8 cellular contexts compared by ENCODE assay signal in genomic region chr6:50816115-50816675, GRCh38. TPM values are rescaled to one million over a fixed set of nuclear protein-coding genes. Genes with fewer than 3 reads are reported as not detected.
DNase-seq lines count a peak whose midpoint lies in the region; ATAC-seq, FAIRE-seq and TF ChIP-seq lines count a peak whose summit lies in the region.

No MANE protein-coding gene starts in this region.

- H3K9me3 Mint-ChIP-seq in activated T-helper 17 cell treated with anti-CD3 and anti-CD28 coated beads, Interleukin-2, amount 50 U/mL, for 72 hours, result no peaks in the 10 kb centered on the region
- no peaks in the 10 kb centered on the region for H3K9me3 Mint-ChIP-seq in type B pancreatic cell

- H3K4me3 ChIP-seq in HUES6 (ENCODE audit: low read depth, low read length), result peak overlapping the region; percentile 51
- peak overlapping the region; percentile 92 for H3K4me3 ChIP-seq in PC-3 (ENCODE audit: low read length)

- peak overlapping the region; percentile 93 for H3K4me2 ChIP-seq in PC-3 (ENCODE audit: low read length)

- H3K4me1 ChIP-seq in HUES6 (ENCODE audit: control insufficient read depth, insufficient read depth, low read length) (peaks cover 12% of the 10 kb centered on the region; the same call in 1 of the 2 replicates), PC-3 (ENCODE audit: insufficient read depth, low read length) (peaks cover 8% of the 10 kb centered on the region; the same call in 1 of the 2 replicates)

- peak; percentile 72 for ATAC-seq in GM21528 (IDR thresholded peaks at IDR 0.05; ENCODE audit: low FRiP score, unreplicated experiment)
- ATAC-seq in PC-3, result peak; percentile 87
- no peak for ATAC-seq in activated T-helper 17 cell treated with anti-CD3 and anti-CD28 coated beads, Interleukin-2, amount 50 U/mL, for 72 hours (replicated peaks)

- H3K4me3 Mint-ChIP-seq in activated T-helper 17 cell treated with anti-CD3 and anti-CD28 coated beads, Interleukin-2, amount 50 U/mL, for 72 hours, result peak overlapping the region; percentile 64
- H3K4me3 Mint-ChIP-seq in type B pancreatic cell, result peak overlapping the region; percentile 92

- H3K79me2 ChIP-seq in PC-3 (ENCODE audit: low read length), result no peaks in the 10 kb centered on the region

- H2AFZ ChIP-seq in PC-3 (ENCODE audit: low read length), result peak overlapping the region; percentile 100

- BruUV-seq in PC-3 (replicated peaks; lab: Mats Ljungman, UMichigan), result no TSS peak

- H3F3A ChIP-seq in PC-3 (ENCODE audit: low read length, unreplicated experiment), result no peaks in the 10 kb centered on the region

- no peaks in the 10 kb centered on the region for H3K9me2 ChIP-seq in PC-3 (replicated peaks; ENCODE audit: low read length)

- peak; percentile 91 for FAIRE-seq in frontal cortex (lab: Jason Lieb, UNC)

- CTCF ChIA-PET in PC-3 (lab: Charles Lee), result no interaction called here

- DNase-seq in EH (ENCODE audit: low read depth), result peak; percentile 60
- peak; percentile 91 for DNase-seq in PC-3
- DNase-seq in frontal cortex (ENCODE audit: low spot score in 2 of 2), result peak; percentile 60 to 68
- DNase-seq in occipital lobe (lab: John Stamatoyannopoulos, UW), result peak; percentile 32
- no peak for DNase-seq in type B pancreatic cell (ENCODE audit: extremely low spot score, unreplicated experiment)

- H3K9me3 ChIP-seq in HUES6 (ENCODE audit: control insufficient read depth, insufficient read depth, low read depth, low read length), result 0 out of 2 replicates have a peak, but pooled peaks cover 2% of the 10 kb centered on the region
- no peaks in the 10 kb centered on the region for H3K9me3 ChIP-seq in PC-3 (ENCODE audit: low read length)

- POLR2A ChIA-PET in PC-3 (lab: Charles Lee; ENCODE audit: unreplicated experiment), result no interaction called here

- no peaks in the 10 kb centered on the region for H3K4me1 Mint-ChIP-seq in activated T-helper 17 cell treated with anti-CD3 and anti-CD28 coated beads, Interleukin-2, amount 50 U/mL, for 72 hours
- peaks cover 4% of the 10 kb centered on the region for H3K4me1 Mint-ChIP-seq in type B pancreatic cell (ENCODE audit: unreplicated experiment)

- H3K27me3 ChIP-seq in HUES6 (ENCODE audit: control insufficient read depth, insufficient read depth, low read length), result peaks cover 81% of the 10 kb centered on the region
- H3K27me3 ChIP-seq in PC-3 (ENCODE audit: low read length), result peaks cover 18% of the 10 kb centered on the region

- H3K36me3 ChIP-seq in HUES6 (ENCODE audit: control insufficient read depth, insufficient read depth, low read length), result no peaks in the 10 kb centered on the region
- no peaks in the 10 kb centered on the region for H3K36me3 ChIP-seq in PC-3 (ENCODE audit: low read depth, low read length)

- TF ChIP-seq CTCF in PC-3 (conservative IDR thresholded peaks at IDR 0.05; ENCODE audit: low read depth, low read length) (peak; percentile 77), type B pancreatic cell (conservative IDR thresholded peaks at IDR 0.05) (peak; percentile 91)

- no peak overlapping the region for H3K9ac ChIP-seq in HUES6 (ENCODE audit: low read length)
- peak overlapping the region; percentile 54 for H3K9ac ChIP-seq in PC-3 (ENCODE audit: low read length)

- peaks cover 48% of the 10 kb centered on the region for H3K27me3 Mint-ChIP-seq in activated T-helper 17 cell treated with anti-CD3 and anti-CD28 coated beads, Interleukin-2, amount 50 U/mL, for 72 hours
- H3K27me3 Mint-ChIP-seq in type B pancreatic cell, result peaks cover 79% of the 10 kb centered on the region

- no peaks in the 10 kb centered on the region for H3K36me3 Mint-ChIP-seq in activated T-helper 17 cell treated with anti-CD3 and anti-CD28 coated beads, Interleukin-2, amount 50 U/mL, for 72 hours (ENCODE audit: low read depth)
- H3K36me3 Mint-ChIP-seq in type B pancreatic cell, result peaks cover 2% of the 10 kb centered on the region

- no peak overlapping the region for H3K27ac ChIP-seq in HUES6 (ENCODE audit: low read depth, low read length)
- no peak overlapping the region for H3K27ac ChIP-seq in PC-3 (ENCODE audit: low read length)

- no peak overlapping the region for H3K27ac Mint-ChIP-seq in activated T-helper 17 cell treated with anti-CD3 and anti-CD28 coated beads, Interleukin-2, amount 50 U/mL, for 72 hours
- H3K27ac Mint-ChIP-seq in type B pancreatic cell, result peak overlapping the region; percentile 80

- intact Hi-C loops in PC-3 (cut with micrococcal nuclease), result loop anchor here (1.0 to 10.0 kb wide), 5 partner anchors 211 to 1146 kb away; no protein-coding TSS in a partner anchor

- no peaks in the 10 kb centered on the region for H4K20me1 ChIP-seq in PC-3 (ENCODE audit: low read length)

RNA-seq across cellular contexts. Expression of gene TFAP2B, which starts 2.5 kb away (rescaled TPM):
- total RNA-seq in PC-3 (2014; rRNA removed), result not detected in 2 replicates
- total RNA-seq in activated T-helper 17 cell treated with anti-CD3 and anti-CD28 coated beads, Interleukin-2, amount 50 U/mL, for 72 hours, result not detected
- not detected for total RNA-seq in frontal cortex
- total RNA-seq in occipital lobe, result not detected
- total RNA-seq in type B pancreatic cell (ENCODE audit: low replicate concordance), result 11.6 and 75.5 TPM in 2 replicates

Comparison
In these comparisons a context has a peak if more than half of its experiments do, and no peak if none do; other contexts are left out.
1. RNA of gene TFAP2B, which starts 2.5 kb away (total RNA-seq): 11.6 to 75.5 TPM in type B pancreatic cell; not detected in PC-3, not detected in activated T-helper 17 cell treated with anti-CD3 and anti-CD28 coated beads, Interleukin-2, amount 50 U/mL, for 72 hours, not detected in frontal cortex (single experiment) and not detected in occipital lobe (single experiment); every median in the first group is over 10 times any median in the second.